In the genomic region with DNA sequence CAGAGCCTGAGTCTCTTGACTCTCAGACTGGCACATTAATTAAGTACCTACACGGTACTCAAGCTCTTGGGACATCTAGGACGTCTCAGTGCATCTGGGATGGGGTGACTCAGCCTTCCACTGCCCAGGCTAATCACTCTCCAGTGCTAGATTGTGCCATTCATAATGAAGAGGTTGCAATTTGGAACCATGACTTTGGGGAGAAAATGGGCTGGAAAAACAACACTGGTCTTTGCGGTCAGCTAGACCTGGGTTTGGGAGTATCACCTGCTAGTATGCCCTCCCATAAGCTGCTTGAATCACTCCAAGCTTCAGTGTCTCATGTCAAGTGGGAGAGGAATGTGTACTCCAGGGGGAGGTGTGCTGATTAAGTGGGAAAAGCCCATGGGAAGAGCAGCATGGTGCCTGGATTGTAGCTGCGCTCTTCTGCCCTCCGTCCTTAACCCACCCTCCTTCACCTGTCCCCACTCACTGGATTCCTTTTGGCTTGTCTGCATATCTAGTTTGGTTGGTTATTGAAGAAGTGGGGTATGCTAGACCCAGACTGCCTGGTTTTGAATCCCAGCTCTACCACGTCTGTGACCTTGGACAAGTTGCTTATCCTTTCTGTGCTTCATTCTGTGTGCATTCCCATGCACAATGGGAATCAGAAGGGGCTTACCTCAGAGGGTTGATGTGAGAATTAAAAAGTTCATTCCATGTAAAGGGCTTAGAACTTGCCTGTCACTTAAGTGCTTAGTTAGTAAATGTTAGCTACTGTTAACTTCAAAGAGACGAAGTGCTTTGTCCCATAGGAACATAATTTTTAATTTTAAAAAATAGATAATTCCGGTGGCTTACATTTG, we compare ENCODE assay signal across 9 cellular contexts. TPM values are rescaled to one million over a fixed set of nuclear protein-coding genes. Genes with fewer than 3 reads are reported as not detected.
DNase-seq lines count a peak whose midpoint lies in the region; ATAC-seq and TF ChIP-seq lines count a peak whose summit lies in the region.
"Had no signal": no experiment of that assay in that cellular context is flagged by ENCODE, and none has a peak within 500 bp of the region (broad histone marks: within the 10 kb centered on the region; RNA-seq: fewer than 3 reads in every experiment).

No MANE protein-coding gene starts in this region.

- no peak for TF ChIP-seq CTCF in AG04449 (IDR thresholded peaks at IDR 0.05; ENCODE audit: insufficient read depth, low read length, missing control alignments)

- CTCF ChIA-PET in AG04449 (lab: Yijun Ruan, JAX), result interaction anchor here (0.9 to 2.3 kb wide), 9 partner anchors 11 to 1005 kb away, joined by 3 to 9 read pairs (median 4); partner anchors contain the start of gene CBX3

- peaks cover 57% of the 10 kb centered on the region for H3K4me1 Mint-ChIP-seq in T-helper 17 cell

- H3K4me3 ChIP-seq in AG04449 (ENCODE audit: low read depth, low read length), result peak overlapping the region; percentile 3; the same call in 1 of the 2 replicates

- H3K27me3 Mint-ChIP-seq in T-helper 17 cell, result no peaks in the 10 kb centered on the region

- H3K9me3 ChIP-seq in T-helper 17 cell (ENCODE audit: control insufficient read depth, low read length, poor library complexity, severe bottlenecking), result no peaks in the 10 kb centered on the region

- no peak for DNase-seq in AG04449 (ENCODE audit: low read depth, low spot score)
- DNase-seq in HCEC 1CT, result peak; percentile 45
- DNase-seq in T-helper 17 cell, result no peak
- peak; percentile 80 for DNase-seq in iris pigment epithelial cell (ENCODE audit: low read depth)
- no peak for DNase-seq in activated gamma-delta T cell (lab: John Stamatoyannopoulos, UW)
- no peak for DNase-seq in NCI-H69 (lab: John Stamatoyannopoulos, UW)
- DNase-seq: left colon had no signal

- POLR2A ChIA-PET in AG04449 (lab: Yijun Ruan, JAX), result interaction anchor here (2.6 kb wide), 1 partner anchor 44 kb away, joined by 12 read pairs; the partner anchor contains the start of gene HNRNPA2B1

- peak; percentile 1 for ATAC-seq in T-helper 17 cell
- no peak for ATAC-seq in GM21723 (IDR thresholded peaks at IDR 0.05; ENCODE audit: unreplicated experiment)
- no peak for ATAC-seq in GM18858 (IDR thresholded peaks at IDR 0.05; ENCODE audit: unreplicated experiment)

- H3K4me3 Mint-ChIP-seq in T-helper 17 cell, result peak overlapping the region; percentile 78

- H3K36me3 Mint-ChIP-seq in T-helper 17 cell (ENCODE audit: low read depth), result peaks cover 2% of the 10 kb centered on the region

- H3K27ac Mint-ChIP-seq in T-helper 17 cell, result peak overlapping the region; percentile 98

RNA-seq across cellular contexts. Expression of gene NFE2L3, which starts 3.8 kb away (rescaled TPM):
- 1 to 10 TPM; 3.9 to 4.3 TPM for total RNA-seq in T-helper 17 cell

RNA-seq across cellular contexts. Expression of gene HNRNPA2B1, which starts 44.8 kb away (rescaled TPM):
- 100 to 1,000 TPM; 392 to 399 TPM for total RNA-seq in T-helper 17 cell

RNA-seq across cellular contexts. Expression of gene CBX3, which starts 45.8 kb away (rescaled TPM):
- total RNA-seq in T-helper 17 cell, result 100 to 1,000 TPM in 1 of 2 donors, 10 to 100 TPM in 1; 98.3 to 102 TPM

Comparison
In these comparisons a context has a peak if more than half of its experiments do, and no peak if none do; other contexts are left out.
1. DNase-seq: peak in HCEC 1CT (single experiment) and iris pigment epithelial cell (single experiment); none in AG04449 (single experiment), T-helper 17 cell (0 of 3), activated gamma-delta T cell (single experiment) and NCI-H69 (single experiment).